Comparison of ENCODE assay signal across 8 cellular contexts in the genomic region with DNA sequence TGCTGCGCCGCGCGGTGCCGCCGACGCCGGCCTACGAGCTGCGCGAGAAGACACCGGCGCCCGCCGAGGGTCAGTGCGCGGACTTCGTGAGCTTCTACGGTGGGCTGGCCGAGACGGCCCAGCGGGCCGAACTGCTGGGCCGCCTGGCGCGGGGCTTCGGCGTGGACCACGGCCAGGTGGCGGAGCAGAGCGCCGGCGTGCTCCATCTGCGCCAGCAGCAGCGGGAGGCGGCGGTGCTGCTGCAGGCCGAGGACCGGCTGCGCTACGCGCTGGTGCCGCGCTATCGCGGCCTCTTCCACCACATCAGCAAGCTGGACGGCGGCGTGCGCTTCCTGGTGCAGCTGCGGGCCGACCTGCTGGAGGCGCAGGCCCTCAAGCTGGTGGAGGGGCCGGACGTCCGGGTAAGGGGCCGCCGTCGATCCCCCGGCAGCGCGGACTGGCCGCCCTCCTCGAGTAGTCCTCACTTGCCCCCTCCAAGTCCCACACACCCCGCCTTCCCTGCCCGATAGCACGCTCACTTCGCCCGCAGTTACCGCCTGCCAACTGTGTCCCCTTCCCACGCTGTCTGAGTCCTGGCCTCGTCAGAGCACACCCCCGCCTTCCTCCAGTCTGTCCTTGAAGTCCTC. TPM values are rescaled to one million over a fixed set of nuclear protein-coding genes. Genes with fewer than 3 reads are reported as not detected.
DNase-seq lines count a peak whose midpoint lies in the region; ATAC-seq and TF ChIP-seq lines count a peak whose summit lies in the region.

No MANE protein-coding gene starts in this region.

- no peaks in the 10 kb centered on the region for H3K9me3 Mint-ChIP-seq in activated CD4-positive, alpha-beta T cell treated with anti-CD3 and anti-CD28 coated beads, Interleukin-2, amount 10 ng/mL, durations not matched to agents 7 days and 5 days

- no TSS peak for BruUV-seq in IMR-90 (replicated peaks; lab: Mats Ljungman, UMichigan)

- peak overlapping the region in 1 of 2 experiments; percentile 54; a peak in 2 of 4 replicates for H4K8ac ChIP-seq in IMR-90 (ENCODE audit: low read depth in 2 of 2, low read length in 2 of 2)

- intact Hi-C loops in IMR-90 (cut with micrococcal nuclease): no loop called here

- H2BK20ac ChIP-seq in IMR-90 (ENCODE audit: low read depth, low read length): no peak overlapping the region

- TF ChIP-seq POLR2A in IMR-90 (IDR thresholded peaks at IDR 0.05; ENCODE audit: low read depth, low read length): no peak; the same call in none of the 2 replicates

- TF ChIP-seq CTCF in IMR-90 (conservative IDR thresholded peaks at IDR 0.05; ENCODE audit: low read depth, low read length): no peak; the same call in 1 of the 2 replicates

- no peak overlapping the region for H3K18ac ChIP-seq in IMR-90 (ENCODE audit: low read depth, low read length)

- H3K14ac ChIP-seq in IMR-90 (replicated peaks; ENCODE audit: low read depth, low read length): peak overlapping the region; percentile 68

- H2AK9ac ChIP-seq in IMR-90 (replicated peaks; ENCODE audit: low read depth, low read length, poor library complexity): peak overlapping the region; percentile 80

- H3K79me1 ChIP-seq in IMR-90 (ENCODE audit: low read depth in 1 of 2, low read length in 2 of 2): peaks cover 28 to 36% of the 10 kb centered on the region in 2 experiments

- H3K36me3 Mint-ChIP-seq in activated CD4-positive, alpha-beta T cell treated with anti-CD3 and anti-CD28 coated beads, Interleukin-2, amount 10 ng/mL, durations not matched to agents 7 days and 5 days (ENCODE audit: low read depth): no peaks in the 10 kb centered on the region

- H4K91ac ChIP-seq in IMR-90 (ENCODE audit: insufficient read depth, low read depth, low read length): no peak overlapping the region; the same call in 1 of the 2 replicates

- H3K36me3 ChIP-seq in IMR-90 (ENCODE audit: control insufficient read depth, insufficient read depth, low read length): no peaks in the 10 kb centered on the region

- no peak overlapping the region for H2BK15ac ChIP-seq in IMR-90 (ENCODE audit: low read depth, low read length)

- H3K9me3 ChIP-seq in IMR-90 (ENCODE audit: control insufficient read depth, insufficient read depth, low read length): no peaks in the 10 kb centered on the region

- peaks cover 15% of the 10 kb centered on the region for H3K9me1 ChIP-seq in IMR-90 (ENCODE audit: insufficient read depth, low read length)

- DNase-seq in GF-D8 (lab: John Stamatoyannopoulos, UW) (peak; percentile 15), IMR-90 (peak; percentile 66), dermis microvascular lymphatic vessel endothelial cell (ENCODE audit: low read depth in 2 of 2) (peak; percentile 43 to 79), lung microvascular endothelial cell (ENCODE audit: low read depth in 2 of 2) (peak; percentile 79 to 81), NCI-H345 (lab: John Stamatoyannopoulos, UW) (no peak)
- DNase-seq in activated CD4-positive, alpha-beta T cell treated with anti-CD3 and anti-CD28 coated beads, Interleukin-2, amount 10 ng/mL, durations not matched to agents 7 days and 5 days: peak; percentile 57
- DNase-seq in stimulated activated CD8-positive, alpha-beta memory T cell treated with anti-CD3 and anti-CD28 coated beads, Interleukin-15, amount 100 ng/mL, for 48 hours (ENCODE audit: low read depth in 2 of 2): peak; percentile 8 to 16

- in situ Hi-C loops in IMR-90 (cut with MboI; ENCODE audit: low sequenced_read_pairs): no loop called here

- H3K4me3 Mint-ChIP-seq in activated CD4-positive, alpha-beta T cell treated with anti-CD3 and anti-CD28 coated beads, Interleukin-2, amount 10 ng/mL, durations not matched to agents 7 days and 5 days: peak overlapping the region; percentile 94

- no peaks in the 10 kb centered on the region for H3K27me3 ChIP-seq in IMR-90 (ENCODE audit: control insufficient read depth, insufficient read depth, low read length)

- peak overlapping the region; percentile 94 for H3K4me3 ChIP-seq in IMR-90 (ENCODE audit: insufficient read depth, low read depth, low read length)

- H3K27me3 Mint-ChIP-seq in activated CD4-positive, alpha-beta T cell treated with anti-CD3 and anti-CD28 coated beads, Interleukin-2, amount 10 ng/mL, durations not matched to agents 7 days and 5 days: peaks cover 13% of the 10 kb centered on the region

- CTCF ChIA-PET in IMR-90 (lab: Yijun Ruan, JAX): no interaction called here
- CTCF ChIA-PET in activated CD4-positive, alpha-beta T cell treated with anti-CD3 and anti-CD28 coated beads, Interleukin-2, amount 10 ng/mL, durations not matched to agents 7 days and 5 days (lab: Charles Lee): interaction anchor here (0.7 kb wide), 1 partner anchor 76 kb away, joined by 3 read pairs; no protein-coding TSS in a partner anchor

- peak overlapping the region; percentile 84 for H3K23ac ChIP-seq in IMR-90 (ENCODE audit: low read depth, low read length)

- no peak overlapping the region for H2AK5ac ChIP-seq in IMR-90 (ENCODE audit: low read depth, low read length)

- H2BK120ac ChIP-seq in IMR-90 (ENCODE audit: low read depth, low read length): no peak overlapping the region

- dilution Hi-C loops in IMR-90 (cut with HindIII; ENCODE audit: low sequenced_read_pairs, unreplicated experiment): no loop called here

- H2AFZ ChIP-seq in IMR-90 (replicated peaks; ENCODE audit: low read length, poor library complexity): peak overlapping the region; percentile 96

- peak overlapping the region; percentile 37 for H2BK5ac ChIP-seq in IMR-90 (ENCODE audit: low read depth, low read length, poor library complexity, severe bottlenecking)

- peaks cover 5% of the 10 kb centered on the region for H3K4me1 ChIP-seq in IMR-90 (ENCODE audit: control insufficient read depth, insufficient read depth, low read length)

- 0% methylated on average over 12 of the region's 73 CpGs; no CpG with 5 or more reads in 1 of the 2 experiments for WGBS in IMR-90 (ENCODE audit: extremely low coverage in 2 of 2, insufficient read length in 1 of 2), 2 experiments

- TF ChIP-seq RAD21 in IMR-90 (IDR thresholded peaks at IDR 0.05; ENCODE audit: low read length): no peak

- peak overlapping the region; percentile 83 for H3K4me2 ChIP-seq in IMR-90 (ENCODE audit: low read depth, low read length)

- H3K4ac ChIP-seq in IMR-90 (ENCODE audit: low read depth, low read length): peak overlapping the region; percentile 70

- H4K20me1 ChIP-seq in IMR-90 (ENCODE audit: insufficient read depth, low read length): peaks cover 20% of the 10 kb centered on the region; the same call in 1 of the 2 replicates

- POLR2A ChIA-PET in IMR-90 (lab: Charles Lee; ENCODE audit: unreplicated experiment): no interaction called here
- POLR2A ChIA-PET in activated CD4-positive, alpha-beta T cell treated with anti-CD3 and anti-CD28 coated beads, Interleukin-2, amount 10 ng/mL, durations not matched to agents 7 days and 5 days (lab: Charles Lee): no interaction called here

- H4K5ac ChIP-seq in IMR-90 (ENCODE audit: low read depth, low read length): no peak overlapping the region

- H3K4me1 Mint-ChIP-seq in activated CD4-positive, alpha-beta T cell treated with anti-CD3 and anti-CD28 coated beads, Interleukin-2, amount 10 ng/mL, durations not matched to agents 7 days and 5 days: peaks cover 28% of the 10 kb centered on the region

- peak; percentile 47 for ATAC-seq in GM21576 (IDR thresholded peaks at IDR 0.05; ENCODE audit: unreplicated experiment)
- peak; percentile 68 for ATAC-seq in IMR-90 (ENCODE audit: low read depth)

- peak overlapping the region; percentile 7 for H3K9ac ChIP-seq in IMR-90 (ENCODE audit: low read depth, low read length)

- peak overlapping the region; percentile 6 for H3K27ac ChIP-seq in IMR-90 (ENCODE audit: insufficient read depth, low read length)

- no peak overlapping the region for H3K56ac ChIP-seq in IMR-90 (ENCODE audit: extremely low read depth, insufficient read depth, low read length)

- H3K27ac Mint-ChIP-seq in activated CD4-positive, alpha-beta T cell treated with anti-CD3 and anti-CD28 coated beads, Interleukin-2, amount 10 ng/mL, durations not matched to agents 7 days and 5 days: peak overlapping the region; percentile 88

TF ChIP-seq in IMR-90, 13 proteins besides CTCF, POLR2A, EP300 and RAD21:
- no peak for TF ChIP-seq SMC3 (IDR thresholded peaks at IDR 0.05; ENCODE audit: low read depth, low read length)
- peak; percentile 21; the same call in 1 of the 2 replicates for TF ChIP-seq MXI1 (IDR thresholded peaks at IDR 0.05; ENCODE audit: borderline replicate concordance, low read depth, low read length)

RNA-seq across cellular contexts. Expression of gene MLYCD, which starts 0.5 kb away (rescaled TPM):
- total RNA-seq in IMR-90 (2012; rRNA removed) (1.9 and 2.7 TPM in 2 replicates), dermis microvascular lymphatic vessel endothelial cell (1.7 and 2.9 TPM in 2 replicates), lung microvascular endothelial cell (1.7 and 3.6 TPM in 2 replicates)
- polyA plus RNA-seq in IMR-90 (2012; rRNA removed): 1.9 TPM in 2 replicates
- polyA plus RNA-seq in IMR-90 (2012; cell fraction: cytosol; rRNA removed): 1.3 and 1.5 TPM in 2 replicates
- polyA plus RNA-seq in IMR-90 (2012; cell fraction: nucleus; rRNA removed; ENCODE audit: low replicate concordance): 4.7 and 4.8 TPM in 2 replicates
- total RNA-seq in activated CD4-positive, alpha-beta T cell treated with anti-CD3 and anti-CD28 coated beads, Interleukin-2, amount 10 ng/mL, durations not matched to agents 7 days and 5 days: 1 to 10 TPM; 5.3 TPM

RNA-seq across cellular contexts. Expression of gene OSGIN1, which starts 53.7 kb away (rescaled TPM):
- total RNA-seq in IMR-90 (2012; rRNA removed) (0.83 and 0.90 TPM in 2 replicates), dermis microvascular lymphatic vessel endothelial cell (0.77 and 1.3 TPM in 2 replicates), lung microvascular endothelial cell (0.60 and 1.3 TPM in 2 replicates)
- polyA plus RNA-seq in IMR-90 (2012; rRNA removed): 6.4 and 7.4 TPM in 2 replicates
- 3.1 and 4.1 TPM in 2 replicates for polyA plus RNA-seq in IMR-90 (2012; cell fraction: cytosol; rRNA removed)
- 4.1 and 9.2 TPM in 2 replicates for polyA plus RNA-seq in IMR-90 (2012; cell fraction: nucleus; rRNA removed; ENCODE audit: low replicate concordance)
- total RNA-seq in activated CD4-positive, alpha-beta T cell treated with anti-CD3 and anti-CD28 coated beads, Interleukin-2, amount 10 ng/mL, durations not matched to agents 7 days and 5 days: under 1 TPM; 0.48 to 0.77 TPM
